29 cellular contexts compared by ENCODE assay signal in the genomic region with DNA sequence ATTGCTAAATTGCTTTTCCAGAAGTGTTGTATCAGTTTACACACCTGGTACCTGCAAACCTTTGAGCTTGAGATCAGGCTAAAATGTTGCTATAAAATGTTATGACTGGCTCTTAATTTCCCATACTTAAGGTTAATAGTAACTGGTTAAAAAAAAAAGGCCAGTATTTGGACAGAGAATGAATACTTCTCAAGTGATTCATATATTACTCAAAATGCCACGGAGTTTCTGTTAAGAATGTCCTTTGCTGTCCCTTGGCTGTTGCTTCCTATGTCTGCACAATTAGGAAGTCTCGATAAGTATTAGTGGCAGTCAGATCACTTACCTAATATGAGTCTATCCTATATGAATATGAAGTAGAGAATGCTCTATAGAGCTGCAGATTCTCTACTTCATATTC.
A peak's percentile ranks its signal among the peaks of the same experiment; 100 is the strongest.
DNase-seq lines count a peak whose midpoint lies in the region; ATAC-seq and TF ChIP-seq lines count a peak whose summit lies in the region.
"Had no signal": no experiment of that assay in that cellular context is flagged by ENCODE, and none has a peak within 500 bp of the region (broad histone marks: within the 10 kb centered on the region; RNA-seq: fewer than 3 reads in every experiment).

No MANE protein-coding gene starts in this region.

- H3K4me3 ChIP-seq in AG10803 (ENCODE audit: low read length) = no peak overlapping the region
- H3K4me3 ChIP-seq in PC-3 (ENCODE audit: low read length) = no peak overlapping the region
- no peak overlapping the region for H3K4me3 ChIP-seq in cardiac fibroblast (replicated peaks in 1 of 2; ENCODE audit: low read depth in 2 of 2, low read length in 2 of 2)
- no peak overlapping the region for H3K4me3 ChIP-seq in kidney epithelial cell (ENCODE audit: low read depth, low read length)
- H3K4me3 ChIP-seq: A549, transverse colon had no signal

- no peak overlapping the region for H3K27ac Mint-ChIP-seq in chondrocyte (ENCODE audit: unreplicated experiment)
- H3K27ac Mint-ChIP-seq: activated B cell treated with CpG ODN at 0.5 μM for 24 hours; activated CD4-positive, alpha-beta memory T cell treated with anti-CD3 and anti-CD28 coated beads, Interleukin-2, amount 10 ng/mL, durations not matched to agents 7 days and 5 days; H9; naive thymus-derived CD4-positive, alpha-beta T cell; stimulated activated naive CD8-positive, alpha-beta T cell treated with anti-CD3 and anti-CD28 coated beads, Interleukin-15, amount 100 ng/mL, for 72 hours had no signal

- no peaks in the 10 kb centered on the region; the same call in 1 of the 2 replicates for H3K27me3 ChIP-seq in PC-3 (ENCODE audit: low read length)
- no peaks in the 10 kb centered on the region for H3K27me3 ChIP-seq in kidney epithelial cell (ENCODE audit: control insufficient read depth, insufficient read depth, low read length)
- H3K27me3 ChIP-seq: transverse colon had no signal

- no peaks in the 10 kb centered on the region for H3K36me3 Mint-ChIP-seq in chondrocyte (ENCODE audit: low read depth)
- H3K36me3 Mint-ChIP-seq: naive thymus-derived CD4-positive, alpha-beta T cell had no signal

- no peak overlapping the region for H3K9ac ChIP-seq in PC-3 (ENCODE audit: low read length)

- H3F3A ChIP-seq in PC-3 (ENCODE audit: low read length, unreplicated experiment) = no peaks in the 10 kb centered on the region

- DNase-seq in AG10803 (ENCODE audit: low read depth) (peak; percentile 13), PC-3 (peak; percentile 83), cardiac fibroblast (ENCODE audit: low read depth in 2 of 2) (peak; percentile 16 to 43), kidney epithelial cell (ENCODE audit: low read depth) (peak; percentile 18), chondrocyte (ENCODE audit: low spot score) (no peak), ecto neural progenitor cell (ENCODE audit: low spot score) (no peak), NK-92 (lab: John Stamatoyannopoulos, UW; ENCODE audit: unreplicated experiment) (no peak)
- DNase-seq: activated B cell treated with CpG ODN at 0.5 μM for 24 hours; activated CD4-positive, alpha-beta memory T cell treated with anti-CD3 and anti-CD28 coated beads, Interleukin-2, amount 10 ng/mL, durations not matched to agents 7 days and 5 days; activated gamma-delta T cell treated with Interleukin-2 at 50 U/mL for 16 hours; activated T-cell treated with anti-CD3 and anti-CD28 coated beads for 4 hours; C1 segment of cervical spinal cord; Calu3; central memory CD4-positive, alpha-beta T cell; H9; KG1; mesendoderm; naive thymus-derived CD4-positive, alpha-beta T cell; NCI-H1694; NCI-H526 treated with DMSO at 0.1 percent for 48 hours; retina; stimulated activated CD4-positive, alpha-beta T cell treated with anti-CD3 and anti-CD28 coated beads, Interleukin-12 subunit alpha, Interleukin-12 subunit beta, amount 100 ng/mL, for 4 hours; stimulated activated naive CD8-positive, alpha-beta T cell treated with anti-CD3 and anti-CD28 coated beads, Interleukin-15, amount 100 ng/mL, for 72 hours; T1000; transverse colon had no signal

- H3K9me3 Mint-ChIP-seq in chondrocyte (ENCODE audit: low read depth) = no peaks in the 10 kb centered on the region
- H3K9me3 Mint-ChIP-seq: activated B cell treated with CpG ODN at 0.5 μM for 24 hours; activated CD4-positive, alpha-beta memory T cell treated with anti-CD3 and anti-CD28 coated beads, Interleukin-2, amount 10 ng/mL, durations not matched to agents 7 days and 5 days; stimulated activated naive CD8-positive, alpha-beta T cell treated with anti-CD3 and anti-CD28 coated beads, Interleukin-15, amount 100 ng/mL, for 72 hours had no signal

- H3K27ac ChIP-seq in PC-3 (ENCODE audit: low read length) = peak overlapping the region; percentile 9; the same call in 1 of the 2 replicates
- H3K27ac ChIP-seq: A549, epithelial cell of prostate, transverse colon had no signal

- H2AFZ ChIP-seq in PC-3 (ENCODE audit: low read length) = no peak overlapping the region

- intact Hi-C loops in PC-3 (cut with micrococcal nuclease) = no loop called here

- TF ChIP-seq CTCF in AG10803 (conservative IDR thresholded peaks at IDR 0.05; ENCODE audit: low read length) (no peak), PC-3 (conservative IDR thresholded peaks at IDR 0.05; ENCODE audit: low read depth, low read length) (no peak), cardiac fibroblast (IDR thresholded peaks at IDR 0.05; ENCODE audit: low read depth, low read length) (no peak), kidney epithelial cell (IDR thresholded peaks at IDR 0.05; ENCODE audit: insufficient read depth, low read length, poor library complexity, severe bottlenecking) (no peak), chondrocyte (IDR thresholded peaks at IDR 0.05) (no peak)

- peaks cover 4% of the 10 kb centered on the region for H3K27me3 Mint-ChIP-seq in chondrocyte (ENCODE audit: low read depth)
- H3K27me3 Mint-ChIP-seq: activated B cell treated with CpG ODN at 0.5 μM for 24 hours; activated CD4-positive, alpha-beta memory T cell treated with anti-CD3 and anti-CD28 coated beads, Interleukin-2, amount 10 ng/mL, durations not matched to agents 7 days and 5 days; stimulated activated naive CD8-positive, alpha-beta T cell treated with anti-CD3 and anti-CD28 coated beads, Interleukin-15, amount 100 ng/mL, for 72 hours had no signal

- no peaks in the 10 kb centered on the region for H4K20me1 ChIP-seq in PC-3 (ENCODE audit: low read length)

- H3K4me3 Mint-ChIP-seq in chondrocyte (ENCODE audit: unreplicated experiment) = no peak overlapping the region
- H3K4me3 Mint-ChIP-seq: activated B cell treated with CpG ODN at 0.5 μM for 24 hours; activated CD4-positive, alpha-beta memory T cell treated with anti-CD3 and anti-CD28 coated beads, Interleukin-2, amount 10 ng/mL, durations not matched to agents 7 days and 5 days; H9; naive thymus-derived CD4-positive, alpha-beta T cell; stimulated activated naive CD8-positive, alpha-beta T cell treated with anti-CD3 and anti-CD28 coated beads, Interleukin-15, amount 100 ng/mL, for 72 hours had no signal

- no peaks in the 10 kb centered on the region for H3K9me3 ChIP-seq in PC-3 (ENCODE audit: low read length)
- H3K9me3 ChIP-seq: A549, transverse colon had no signal

- H3K36me3 ChIP-seq in PC-3 (ENCODE audit: low read depth, low read length) (no peaks in the 10 kb centered on the region), kidney epithelial cell (ENCODE audit: control insufficient read depth, insufficient read depth, low read length) (no peaks in the 10 kb centered on the region)
- H3K36me3 ChIP-seq: transverse colon had no signal

- no peaks in the 10 kb centered on the region for H3K9me2 ChIP-seq in PC-3 (replicated peaks; ENCODE audit: low read length)

- peak overlapping the region; percentile 49 for H3K4me2 ChIP-seq in PC-3 (ENCODE audit: low read length)
- H3K4me2 ChIP-seq: A549 had no signal

- ATAC-seq in PC-3 = peak; percentile 37
- ATAC-seq in esophagus mucosa = no peak
- ATAC-seq: A549; naive thymus-derived CD4-positive, alpha-beta T cell; Right ventricle myocardium inferior; stimulated activated naive CD8-positive, alpha-beta T cell treated with anti-CD3 and anti-CD28 coated beads, Interleukin-15, amount 100 ng/mL, for 72 hours had no signal

- POLR2A ChIA-PET in PC-3 (lab: Charles Lee; ENCODE audit: unreplicated experiment) = no interaction called here

- H3K4me1 ChIP-seq in PC-3 (ENCODE audit: insufficient read depth, low read length) = peaks cover 10% of the 10 kb centered on the region
- H3K4me1 ChIP-seq: A549, transverse colon had no signal

- no TSS peak for BruUV-seq in PC-3 (replicated peaks; lab: Mats Ljungman, UMichigan)

- CTCF ChIA-PET in PC-3 (lab: Charles Lee) = no interaction called here

- peaks cover 12% of the 10 kb centered on the region for H3K4me1 Mint-ChIP-seq in chondrocyte (ENCODE audit: low read depth)
- H3K4me1 Mint-ChIP-seq: activated B cell treated with CpG ODN at 0.5 μM for 24 hours; activated CD4-positive, alpha-beta memory T cell treated with anti-CD3 and anti-CD28 coated beads, Interleukin-2, amount 10 ng/mL, durations not matched to agents 7 days and 5 days; naive thymus-derived CD4-positive, alpha-beta T cell; stimulated activated naive CD8-positive, alpha-beta T cell treated with anti-CD3 and anti-CD28 coated beads, Interleukin-15, amount 100 ng/mL, for 72 hours had no signal

- H3K79me2 ChIP-seq in PC-3 (ENCODE audit: low read length) = no peaks in the 10 kb centered on the region

Comparison
In these comparisons a context has a peak if more than half of its experiments do, and no peak if none do; other contexts are left out.
1. DNase-seq: peak in AG10803 (single experiment), PC-3 (single experiment), cardiac fibroblast (2 of 2) and kidney epithelial cell (single experiment); none in chondrocyte (single experiment), ecto neural progenitor cell (single experiment) and NK-92 (single experiment).